ENCODE assay signal across 9 cellular contexts in the genomic region with DNA sequence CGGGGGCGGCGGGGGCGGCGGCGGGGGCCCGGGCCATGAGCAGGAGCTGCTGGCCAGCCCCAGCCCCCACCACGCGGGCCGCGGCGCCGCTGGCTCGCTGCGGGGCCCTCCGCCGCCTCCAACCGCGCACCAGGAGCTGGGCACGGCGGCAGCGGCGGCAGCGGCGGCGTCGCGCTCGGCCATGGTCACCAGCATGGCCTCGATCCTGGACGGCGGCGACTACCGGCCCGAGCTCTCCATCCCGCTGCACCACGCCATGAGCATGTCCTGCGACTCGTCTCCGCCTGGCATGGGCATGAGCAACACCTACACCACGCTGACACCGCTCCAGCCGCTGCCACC. TPM values are rescaled to one million over a fixed set of nuclear protein-coding genes. Genes with fewer than 3 reads are reported as not detected.
DNase-seq lines count a peak whose midpoint lies in the region; ATAC-seq, FAIRE-seq and TF ChIP-seq lines count a peak whose summit lies in the region.
"Had no signal": no experiment of that assay in that cellular context is flagged by ENCODE, and none has a peak within 500 bp of the region (broad histone marks: within the 10 kb centered on the region; RNA-seq: fewer than 3 reads in every experiment).

No MANE protein-coding gene starts in this region.

- H3K4me3 Mint-ChIP-seq in activated naive CD8-positive, alpha-beta T cell = peak overlapping the region; percentile 78

- H3K27me3 ChIP-seq in mesendoderm (ENCODE audit: insufficient read depth, low read length, poor library complexity) = peaks cover 57% of the 10 kb centered on the region

- H3K18ac ChIP-seq in mesendoderm (ENCODE audit: low read length) = no peak overlapping the region

- no peak for DNase-seq in A549 (ENCODE audit: low read depth in 1 of 2, low spot score in 1 of 2)
- peak; percentile 67 for DNase-seq in D341Med (ENCODE audit: low spot score)
- no peak for DNase-seq in mesendoderm
- DNase-seq in HUDEP-2 (lab: John Stamatoyannopoulos, UW; ENCODE audit: unreplicated experiment in 76 of 76) = no peak

- H4K8ac ChIP-seq in mesendoderm (ENCODE audit: low read depth, low read length) = no peak overlapping the region

- H2AK5ac ChIP-seq in mesendoderm (ENCODE audit: low read length) = no peak overlapping the region

- no peak overlapping the region for H4K5ac ChIP-seq in mesendoderm (ENCODE audit: low read length)

- WGBS in A549 (ENCODE audit: missing lambda C conversion rate) = 86% methylated on average over 7 of the region's 43 CpGs
- no CpG with 5 or more reads among the region's 43 CpGs for WGBS in mesendoderm (ENCODE audit: extremely low coverage, insufficient coverage, low lambda C conversion rate)

- H3K4me2 ChIP-seq in A549 (peak overlapping the region; percentile 92), mesendoderm (ENCODE audit: low read length) (peak overlapping the region; percentile 42)

- TF ChIP-seq EP300 in A549 (IDR thresholded peaks at IDR 0.05) = no peak

- H3K4ac ChIP-seq in mesendoderm (ENCODE audit: low read depth, low read length) = no peak overlapping the region

- peak overlapping the region; percentile 52 for H3K4me3 ChIP-seq in A549
- H3K4me3 ChIP-seq in mesendoderm (ENCODE audit: low read length) = no peak overlapping the region

- no peaks in the 10 kb centered on the region for H3K9me3 Mint-ChIP-seq in activated naive CD8-positive, alpha-beta T cell (ENCODE audit: low read depth)

- H3K23ac ChIP-seq in mesendoderm (ENCODE audit: low read length) = peak overlapping the region; percentile 94

- ATAC-seq in A549 = no peak
- no peak for ATAC-seq in GM18519 (IDR thresholded peaks at IDR 0.05; ENCODE audit: low FRiP score, unreplicated experiment)
- no peak for ATAC-seq in HG03095 (IDR thresholded peaks at IDR 0.05; ENCODE audit: unreplicated experiment)
- no peak for ATAC-seq in GM21528 (IDR thresholded peaks at IDR 0.05; ENCODE audit: low FRiP score, unreplicated experiment)

- no peaks in the 10 kb centered on the region for H3K9me3 ChIP-seq in A549

- H3K36me3 ChIP-seq in mesendoderm (ENCODE audit: control insufficient read depth, insufficient read depth, low read length) = no peaks in the 10 kb centered on the region

- no peak for TF ChIP-seq CTCF in A549 (IDR thresholded peaks at IDR 0.05)

- no peak for FAIRE-seq in A549 (lab: Jason Lieb, UNC)
- FAIRE-seq: GM19239 had no signal

- H3K27ac ChIP-seq in A549 (peak overlapping the region; percentile 45 to 88; a peak in 4 of 6 replicates), mesendoderm (ENCODE audit: low read depth, low read length) (no peak overlapping the region)

- H3K4me1 ChIP-seq in A549 (peaks cover 8% of the 10 kb centered on the region; the same call in 2 of the 3 replicates), mesendoderm (ENCODE audit: control insufficient read depth, low read depth, low read length) (peaks cover 7% of the 10 kb centered on the region)

- TF ChIP-seq POLR2A in A549 (IDR thresholded peaks at IDR 0.05; ENCODE audit: low read length) = no peak

- H2BK5ac ChIP-seq in mesendoderm (ENCODE audit: low read length) = no peak overlapping the region

- no peaks in the 10 kb centered on the region for H3K79me1 ChIP-seq in mesendoderm (ENCODE audit: low read length)

- no peak overlapping the region for H3K27ac Mint-ChIP-seq in activated naive CD8-positive, alpha-beta T cell

- H2BK15ac ChIP-seq in mesendoderm (replicated peaks; ENCODE audit: low read depth) = no peak overlapping the region

- TF ChIP-seq RAD21 in A549 (conservative IDR thresholded peaks at IDR 0.05 in 1 of 2, IDR thresholded peaks at IDR 0.05 in 1 of 2) = no peak

- no peaks in the 10 kb centered on the region for H3K79me2 ChIP-seq in mesendoderm (ENCODE audit: control insufficient read depth, insufficient read depth, low read length)

- CTCF ChIA-PET in A549 (lab: Yijun Ruan, JAX) = interaction anchor here (0.6 to 1.6 kb wide), 5 partner anchors 25 to 687 kb away, joined by 3 read pairs; no protein-coding TSS in a partner anchor

- POLR2A ChIA-PET in A549 (lab: Yijun Ruan, JAX) = no interaction called here

- H3K9ac ChIP-seq in mesendoderm (ENCODE audit: low read length) = no peak overlapping the region

- peak overlapping the region; percentile 43 for H3K56ac ChIP-seq in mesendoderm (ENCODE audit: low read length)

- no peaks in the 10 kb centered on the region for H3K36me3 Mint-ChIP-seq in activated naive CD8-positive, alpha-beta T cell

- peaks cover 53% of the 10 kb centered on the region for H3K27me3 Mint-ChIP-seq in activated naive CD8-positive, alpha-beta T cell

- H2BK120ac ChIP-seq in mesendoderm (ENCODE audit: low read depth, low read length) = no peak overlapping the region

- peaks cover 46% of the 10 kb centered on the region for H3K4me1 Mint-ChIP-seq in activated naive CD8-positive, alpha-beta T cell (ENCODE audit: low read depth)

TF ChIP-seq in A549, 52 proteins besides CTCF, POLR2A, EP300 and RAD21:
- TF ChIP-seq TFCP2L1 (CRISPR knock-in tag; IDR thresholded peaks at IDR 0.05) (no peak), FOXS1 (CRISPR knock-in tag; IDR thresholded peaks at IDR 0.05) (no peak), CHD2 (IDR thresholded peaks at IDR 0.05; ENCODE audit: low read length, partially characterized antibody) (no peak), HEYL (CRISPR knock-in tag; IDR thresholded peaks at IDR 0.05) (no peak), HDAC2 (IDR thresholded peaks at IDR 0.05) (no peak), FOSL2 (IDR thresholded peaks at IDR 0.05) (no peak), FOSL2 (CRISPR knock-in tag; IDR thresholded peaks at IDR 0.05) (no peak)
- TF ChIP-seq, protein P1, sequence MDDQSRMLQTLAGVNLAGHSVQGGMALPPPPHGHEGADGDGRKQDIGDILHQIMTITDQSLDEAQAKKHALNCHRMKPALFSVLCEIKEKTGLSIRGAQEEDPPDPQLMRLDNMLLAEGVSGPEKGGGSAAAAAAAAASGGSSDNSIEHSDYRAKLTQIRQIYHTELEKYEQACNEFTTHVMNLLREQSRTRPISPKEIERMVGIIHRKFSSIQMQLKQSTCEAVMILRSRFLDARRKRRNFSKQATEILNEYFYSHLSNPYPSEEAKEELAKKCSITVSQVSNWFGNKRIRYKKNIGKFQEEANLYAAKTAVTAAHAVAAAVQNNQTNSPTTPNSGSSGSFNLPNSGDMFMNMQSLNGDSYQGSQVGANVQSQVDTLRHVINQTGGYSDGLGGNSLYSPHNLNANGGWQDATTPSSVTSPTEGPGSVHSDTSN (IDR thresholded peaks at IDR 0.05) = no peak

RNA-seq across cellular contexts. Expression of a gene that starts 0.6 kb away (rescaled TPM):
- 0.62 and 0.73 TPM in 2 replicates for polyA plus RNA-seq in A549 (2011; rRNA removed)
- polyA plus RNA-seq in A549 (2012; cell fraction: cytosol; rRNA removed) = 0.08 and 0.10 TPM in 2 replicates
- polyA plus RNA-seq in A549 (2012; cell fraction: nucleus; rRNA removed) = 0.16 and 0.19 TPM in 2 replicates
- polyA plus RNA-seq in A549 (2017; fragmentation: RNase III; extraction: RNeasy Plus Mini Kit Qiagen cat#74134 plus additional on column Dnase treatment) = 0.32 to 0.47 TPM (median 0.45 TPM) in 3 replicates
- 0.91 and 1.6 TPM in 2 replicates for polyA minus RNA-seq in A549 (2011; rRNA and poly(A)+ RNA removed)
- 1.7 TPM for polyA plus RNA-seq in mesendoderm (2013, experiment 1 of 2)
- polyA plus RNA-seq in mesendoderm (2013, experiment 2 of 2) = 1.6 TPM
